In genomic region chr11:118658372-118659313, GRCh38 we compare ENCODE assay signal across 9 cellular contexts. TPM values are rescaled to one million over a fixed set of nuclear protein-coding genes. Genes with fewer than 3 reads are reported as not detected.
DNase-seq lines count a peak whose midpoint lies in the region; ATAC-seq and TF ChIP-seq lines count a peak whose summit lies in the region.
"Had no signal": no experiment of that assay in that cellular context is flagged by ENCODE, and none has a peak within 500 bp of the region (broad histone marks: within the 10 kb centered on the region; RNA-seq: fewer than 3 reads in every experiment).

No MANE protein-coding gene starts in this region.

- 43% methylated on average over 16 of the region's 20 CpGs for WGBS in mammary epithelial cell (ENCODE audit: low coverage, missing lambda C conversion rate)

- H3K9me3 ChIP-seq in mammary epithelial cell (replicated peaks; ENCODE audit: insufficient read depth, low read length) (no peaks in the 10 kb centered on the region), uterus (no peaks in the 10 kb centered on the region)

- in situ Hi-C loops in mammary epithelial cell (cut with MboI; ENCODE audit: low sequenced_read_pairs in 2 of 2), result no loop called here

- H2AFZ ChIP-seq in mammary epithelial cell (ENCODE audit: low read depth, low read length), result no peak overlapping the region

- H3K9ac ChIP-seq in mammary epithelial cell (ENCODE audit: insufficient read depth, low read length), result no peak overlapping the region

- BruUV-seq in mammary epithelial cell (replicated peaks; lab: Mats Ljungman, UMichigan), result no TSS peak

- no peak for TF ChIP-seq POLR2A in uterus (IDR thresholded peaks at IDR 0.05)

- H3K4me2 ChIP-seq in mammary epithelial cell (ENCODE audit: insufficient read depth, low read depth, low read length), result no peak overlapping the region

- intact Hi-C loops in activated CD8-positive, alpha-beta T cell treated with anti-CD3 and anti-CD28 coated beads for 36 hours (cut with micrococcal nuclease), result no loop called here
- intact Hi-C loops in mammary epithelial cell (cut with micrococcal nuclease) (loop anchor here (1.0 to 10.0 kb wide), 5 partner anchors 32 to 514 kb away; partner anchors contain the start of genes PHLDB1 and UPK2), uterus (cut with DNase I; ENCODE audit: low total_unique reads) (no loop called here)

- no peak overlapping the region for H3K27ac Mint-ChIP-seq in activated CD8-positive, alpha-beta T cell treated with anti-CD3 and anti-CD28 coated beads for 36 hours
- H3K27ac Mint-ChIP-seq in activated CD8-positive, alpha-beta T cell treated with anti-CD3 and anti-CD28 coated beads, Interleukin-2, amount 10 ng/mL, durations not matched to agents 7 days and 5 days, result no peak overlapping the region

- peaks cover 23% of the 10 kb centered on the region for H3K4me1 ChIP-seq in mammary epithelial cell (ENCODE audit: insufficient read depth, low read length)
- peaks cover 0 to 4% of the 10 kb centered on the region in 2 donors for H3K4me1 ChIP-seq in uterus

- no peak for TF ChIP-seq CTCF in activated CD8-positive, alpha-beta T cell treated with anti-CD3 and anti-CD28 coated beads for 36 hours (IDR thresholded peaks at IDR 0.05)
- TF ChIP-seq CTCF in mammary epithelial cell (conservative IDR thresholded peaks at IDR 0.05 in 1 of 2, IDR thresholded peaks at IDR 0.05 in 1 of 2; ENCODE audit: extremely low read depth in 1 of 2, insufficient read depth in 1 of 2, low read depth in 1 of 2, low read length in 2 of 2) (peak; percentile 23 to 37), uterus (IDR thresholded peaks at IDR 0.05) (no peak)

- ATAC-seq in activated CD8-positive, alpha-beta T cell treated with anti-CD3 and anti-CD28 coated beads for 36 hours, result no peak
- no peak for ATAC-seq in activated CD8-positive, alpha-beta T cell treated with anti-CD3 and anti-CD28 coated beads, Interleukin-2, amount 10 ng/mL, durations not matched to agents 7 days and 5 days
- no peak for ATAC-seq in left lobe of liver
- no peak for ATAC-seq in GM21447 (IDR thresholded peaks at IDR 0.05; ENCODE audit: unreplicated experiment)
- no peak for ATAC-seq in HG03571 (IDR thresholded peaks at IDR 0.05; ENCODE audit: unreplicated experiment)

- no peaks in the 10 kb centered on the region for H3K9me3 Mint-ChIP-seq in activated CD8-positive, alpha-beta T cell treated with anti-CD3 and anti-CD28 coated beads for 36 hours
- H3K9me3 Mint-ChIP-seq in activated CD8-positive, alpha-beta T cell treated with anti-CD3 and anti-CD28 coated beads, Interleukin-2, amount 10 ng/mL, durations not matched to agents 7 days and 5 days (ENCODE audit: insufficient read depth), result no peaks in the 10 kb centered on the region

- no peak overlapping the region for H3K4me3 Mint-ChIP-seq in activated CD8-positive, alpha-beta T cell treated with anti-CD3 and anti-CD28 coated beads for 36 hours
- H3K4me3 Mint-ChIP-seq in activated CD8-positive, alpha-beta T cell treated with anti-CD3 and anti-CD28 coated beads, Interleukin-2, amount 10 ng/mL, durations not matched to agents 7 days and 5 days, result no peak overlapping the region

- H3K27ac ChIP-seq in mammary epithelial cell (ENCODE audit: insufficient read depth, low read depth, low read length) (no peak overlapping the region), uterus (peak overlapping the region; percentile 60 to 68)

- no peaks in the 10 kb centered on the region for H3K27me3 Mint-ChIP-seq in activated CD8-positive, alpha-beta T cell treated with anti-CD3 and anti-CD28 coated beads for 36 hours
- H3K27me3 Mint-ChIP-seq in activated CD8-positive, alpha-beta T cell treated with anti-CD3 and anti-CD28 coated beads, Interleukin-2, amount 10 ng/mL, durations not matched to agents 7 days and 5 days (ENCODE audit: low read depth), result no peaks in the 10 kb centered on the region

- H3K27me3 ChIP-seq in mammary epithelial cell (ENCODE audit: insufficient read depth, low read length) (no peaks in the 10 kb centered on the region), uterus (no peaks in the 10 kb centered on the region)

- POLR2A ChIA-PET in activated CD8-positive, alpha-beta T cell treated with anti-CD3 and anti-CD28 coated beads for 36 hours (lab: Charles Lee), result interaction anchor here (0.5 to 1.3 kb wide), 4 partner anchors 7 to 267 kb away, joined by 3 to 4 read pairs (median 3); partner anchors contain the start of gene BCL9L
- POLR2A ChIA-PET in activated CD8-positive, alpha-beta T cell treated with anti-CD3 and anti-CD28 coated beads, Interleukin-2, amount 10 ng/mL, durations not matched to agents 7 days and 5 days (lab: Charles Lee), result interaction anchor here (0.6 kb wide), 1 partner anchor 131 kb away, joined by 5 read pairs; no protein-coding TSS in a partner anchor

- no peaks in the 10 kb centered on the region for H3K4me1 Mint-ChIP-seq in activated CD8-positive, alpha-beta T cell treated with anti-CD3 and anti-CD28 coated beads for 36 hours (ENCODE audit: low read depth)
- peaks cover 9% of the 10 kb centered on the region for H3K4me1 Mint-ChIP-seq in activated CD8-positive, alpha-beta T cell treated with anti-CD3 and anti-CD28 coated beads, Interleukin-2, amount 10 ng/mL, durations not matched to agents 7 days and 5 days (ENCODE audit: low read depth)

- peak; percentile 13 for DNase-seq in activated CD8-positive, alpha-beta T cell treated with anti-CD3 and anti-CD28 coated beads for 36 hours
- DNase-seq in activated CD8-positive, alpha-beta T cell treated with anti-CD3 and anti-CD28 coated beads, Interleukin-2, amount 10 ng/mL, durations not matched to agents 7 days and 5 days, result no peak
- DNase-seq in mammary epithelial cell (no peak), left lobe of liver (ENCODE audit: low spot score) (peak; percentile 43), uterus (peak in 1 of 2 donors; percentile 41), NK-92 (lab: John Stamatoyannopoulos, UW; ENCODE audit: unreplicated experiment) (no peak)

- no peak overlapping the region for H3K4me3 ChIP-seq in mammary epithelial cell (replicated peaks in 1 of 3; ENCODE audit: insufficient read depth in 1 of 3, low read depth in 2 of 3, low read length in 3 of 3)
- no peak overlapping the region for H3K4me3 ChIP-seq in uterus

- no peaks in the 10 kb centered on the region for H3K79me2 ChIP-seq in mammary epithelial cell (ENCODE audit: insufficient read depth, low read length)

- H3K36me3 Mint-ChIP-seq in activated CD8-positive, alpha-beta T cell treated with anti-CD3 and anti-CD28 coated beads for 36 hours (ENCODE audit: low read depth), result no peaks in the 10 kb centered on the region
- H3K36me3 Mint-ChIP-seq in activated CD8-positive, alpha-beta T cell treated with anti-CD3 and anti-CD28 coated beads, Interleukin-2, amount 10 ng/mL, durations not matched to agents 7 days and 5 days (ENCODE audit: low read depth), result no peaks in the 10 kb centered on the region

- no peaks in the 10 kb centered on the region for H4K20me1 ChIP-seq in mammary epithelial cell (ENCODE audit: insufficient read depth, low read length)

- CTCF ChIA-PET in activated CD8-positive, alpha-beta T cell treated with anti-CD3 and anti-CD28 coated beads for 36 hours (lab: Charles Lee), result interaction anchor here (0.6 to 2.9 kb wide), 38 partner anchors 8 to 326 kb away, joined by 3 to 15 read pairs (median 4); no protein-coding TSS in a partner anchor
- CTCF ChIA-PET in activated CD8-positive, alpha-beta T cell treated with anti-CD3 and anti-CD28 coated beads, Interleukin-2, amount 10 ng/mL, durations not matched to agents 7 days and 5 days (lab: Charles Lee), result interaction anchor here (0.6 to 6.1 kb wide), 17 partner anchors 9 to 308 kb away, joined by 3 to 40 read pairs (median 5); no protein-coding TSS in a partner anchor
- CTCF ChIA-PET in mammary epithelial cell (lab: Charles Lee; ENCODE audit: low non-redundant PET), result interaction anchor here (0.7 kb wide), 1 partner anchor 111 kb away, joined by 5 read pairs; no protein-coding TSS in a partner anchor

- dilution Hi-C loops in mammary epithelial cell (cut with HindIII; ENCODE audit: low sequenced_read_pairs), result no loop called here

- H3K36me3 ChIP-seq in mammary epithelial cell (ENCODE audit: insufficient read depth, low read length), result peaks cover 12% of the 10 kb centered on the region
- no peaks in the 10 kb centered on the region for H3K36me3 ChIP-seq in uterus

RNA-seq across cellular contexts. Expression of gene TREH, which starts 20.8 kb away (rescaled TPM):
- total RNA-seq in activated CD8-positive, alpha-beta T cell treated with anti-CD3 and anti-CD28 coated beads for 36 hours, result not detected
- total RNA-seq in activated CD8-positive, alpha-beta T cell treated with anti-CD3 and anti-CD28 coated beads, Interleukin-2, amount 10 ng/mL, durations not matched to agents 7 days and 5 days, result not detected
- total RNA-seq in mammary epithelial cell (under 1 TPM in 1 of 2 donors, not detected in 1; 0.33 TPM), left lobe of liver (3.4 TPM), uterus (not detected)
- not detected for polyA plus RNA-seq in mammary epithelial cell
- polyA minus RNA-seq in mammary epithelial cell, result not detected
- total RNA-seq: T-helper 2 cell treated with Interferon-gamma antibody and Interleukin-4, amounts not matched to agents 100 ng/mL and 5 ng/mL, for 36 hours had no signal

RNA-seq across cellular contexts. Expression of gene PHLDB1, which starts 51.2 kb away (rescaled TPM):
- 1 to 10 TPM; 3.0 to 5.1 TPM for total RNA-seq in activated CD8-positive, alpha-beta T cell treated with anti-CD3 and anti-CD28 coated beads for 36 hours
- under 1 TPM; 0.63 to 0.76 TPM for total RNA-seq in activated CD8-positive, alpha-beta T cell treated with anti-CD3 and anti-CD28 coated beads, Interleukin-2, amount 10 ng/mL, durations not matched to agents 7 days and 5 days
- total RNA-seq in mammary epithelial cell (100 to 1,000 TPM in 1 of 2 donors, 10 to 100 TPM in 1; 62.8 to 198 TPM), left lobe of liver (7.5 TPM), uterus (100 to 1,000 TPM in 3 of 4 donors, 10 to 100 TPM in 1; 53.5 to 517 (median 287) TPM)
- polyA plus RNA-seq in mammary epithelial cell, result 54.1 TPM
- 101 TPM for polyA minus RNA-seq in mammary epithelial cell

Comparison
In these comparisons a context has a peak if more than half of its experiments do, and no peak if none do; other contexts are left out.
1. DNase-seq: peak in activated CD8-positive, alpha-beta T cell treated with anti-CD3 and anti-CD28 coated beads for 36 hours (single experiment) and left lobe of liver (single experiment); none in activated CD8-positive, alpha-beta T cell treated with anti-CD3 and anti-CD28 coated beads, Interleukin-2, amount 10 ng/mL, durations not matched to agents 7 days and 5 days (single experiment), mammary epithelial cell (single experiment) and NK-92 (single experiment).
2. CTCF ChIP-seq: peak in mammary epithelial cell (2 of 2); none in activated CD8-positive, alpha-beta T cell treated with anti-CD3 and anti-CD28 coated beads for 36 hours (single experiment) and uterus (0 of 4).